ENCODE assay signal across 22 cellular contexts in genomic region chr11:110074499-110074898, GRCh38. TPM values are rescaled to one million over a fixed set of nuclear protein-coding genes. Genes with fewer than 3 reads are reported as not detected.
A peak's percentile ranks its signal among the peaks of the same experiment; 100 is the strongest.
DNase-seq lines count a peak whose midpoint lies in the region; ATAC-seq, FAIRE-seq and TF ChIP-seq lines count a peak whose summit lies in the region.
"Had no signal": no experiment of that assay in that cellular context is flagged by ENCODE, and none has a peak within 500 bp of the region (broad histone marks: within the 10 kb centered on the region; RNA-seq: fewer than 3 reads in every experiment).

No MANE protein-coding gene starts in this region.

- CTCF ChIA-PET in PC-3 (lab: Charles Lee) (no interaction called here), K562 (lab: Yijun Ruan, JAX; ENCODE audit: low intra/inter-chr PET ratio) (no interaction called here)

- H3K27me3 ChIP-seq in PC-3 (ENCODE audit: low read length) = no peaks in the 10 kb centered on the region
- H3K27me3 ChIP-seq in K562 (ENCODE audit: control insufficient read depth in 2 of 2, insufficient read depth in 2 of 2, low read length in 2 of 2) = no peaks in the 10 kb centered on the region
- H3K27me3 ChIP-seq in neutrophil = no peaks in the 10 kb centered on the region
- H3K27me3 ChIP-seq in osteoblast (ENCODE audit: insufficient read depth, low read length) = no peaks in the 10 kb centered on the region
- H3K27me3 ChIP-seq: BLaER1 treated with 17β-estradiol and CSF1 and Interleukin-3, amounts not matched to agents 10 nM and 100 nM had no signal

- H3K4me3 ChIP-seq in PC-3 (ENCODE audit: low read length) = no peak overlapping the region
- no peak overlapping the region for H3K4me3 ChIP-seq in K562
- no peak overlapping the region for H3K4me3 ChIP-seq in neutrophil (ENCODE audit: low read depth in 1 of 2, low read length in 1 of 2)
- H3K4me3 ChIP-seq in osteoblast (ENCODE audit: insufficient read depth, low read length) = no peak overlapping the region
- H3K4me3 ChIP-seq: BLaER1 treated with 17β-estradiol and CSF1 and Interleukin-3, amounts not matched to agents 10 nM and 100 nM had no signal

- no peaks in the 10 kb centered on the region for H4K20me1 ChIP-seq in PC-3 (ENCODE audit: low read length)
- no peaks in the 10 kb centered on the region for H4K20me1 ChIP-seq in K562 (replicated peaks; ENCODE audit: control insufficient read depth, insufficient read depth, low read length)
- no peaks in the 10 kb centered on the region for H4K20me1 ChIP-seq in osteoblast (ENCODE audit: insufficient read depth, low read length)
- H4K20me1 ChIP-seq: BLaER1 treated with 17β-estradiol and CSF1 and Interleukin-3, amounts not matched to agents 10 nM and 100 nM had no signal

- H3K36me3 ChIP-seq in PC-3 (ENCODE audit: low read depth, low read length) (peaks cover 5% of the 10 kb centered on the region), K562 (ENCODE audit: control insufficient read depth, insufficient read depth, low read length) (no peaks in the 10 kb centered on the region), neutrophil (no peaks in the 10 kb centered on the region), osteoblast (ENCODE audit: insufficient read depth, low read length) (no peaks in the 10 kb centered on the region)
- H3K36me3 ChIP-seq: BLaER1 treated with 17β-estradiol and CSF1 and Interleukin-3, amounts not matched to agents 10 nM and 100 nM had no signal

- H3K27ac Mint-ChIP-seq in type B pancreatic cell = peak overlapping the region; percentile 82
- H3K27ac Mint-ChIP-seq: B cell; CD4-positive, alpha-beta T cell; CD8-positive, alpha-beta T cell had no signal

- BruUV-seq in PC-3 (replicated peaks; lab: Mats Ljungman, UMichigan) = no TSS peak
- BruUV-seq in K562 (replicated peaks; lab: Mats Ljungman, UMichigan) = no TSS peak

- H3K4me1 Mint-ChIP-seq in type B pancreatic cell (ENCODE audit: unreplicated experiment) = peaks cover 21% of the 10 kb centered on the region
- H3K4me1 Mint-ChIP-seq: B cell had no signal

- no peaks in the 10 kb centered on the region for H3K36me3 Mint-ChIP-seq in type B pancreatic cell
- H3K36me3 Mint-ChIP-seq: CD8-positive, alpha-beta T cell had no signal

- H3K4me3 Mint-ChIP-seq in type B pancreatic cell = peak overlapping the region; percentile 25
- H3K4me3 Mint-ChIP-seq: B cell; CD4-positive, alpha-beta T cell; CD8-positive, alpha-beta T cell had no signal

- H3K9ac ChIP-seq in PC-3 (ENCODE audit: low read length) = no peak overlapping the region
- no peak overlapping the region; a peak in 1 of 4 replicates for H3K9ac ChIP-seq in K562 (ENCODE audit: insufficient read depth in 1 of 2, low read depth in 2 of 2, low read length in 2 of 2)
- H3K9ac ChIP-seq: BLaER1 treated with 17β-estradiol and CSF1 and Interleukin-3, amounts not matched to agents 10 nM and 100 nM had no signal

- H3K9me1 ChIP-seq in K562 (ENCODE audit: control insufficient read depth, insufficient read depth, low read length) = no peaks in the 10 kb centered on the region

- H3K9me3 ChIP-seq in PC-3 (ENCODE audit: low read length) (peaks cover 7% of the 10 kb centered on the region), K562 (replicated peaks; ENCODE audit: control insufficient read depth, insufficient read depth, low read depth, low read length) (peaks cover 4% of the 10 kb centered on the region; the same call in 1 of the 2 replicates), neutrophil (no peaks in the 10 kb centered on the region), osteoblast (ENCODE audit: low read depth, low read length) (no peaks in the 10 kb centered on the region)

- H3K4me1 ChIP-seq in PC-3 (ENCODE audit: insufficient read depth, low read length) (peaks cover 55% of the 10 kb centered on the region), K562 (replicated peaks in 1 of 2; ENCODE audit: control insufficient read depth in 2 of 2, insufficient read depth in 2 of 2, low read length in 2 of 2) (peaks cover 4 to 62% of the 10 kb centered on the region in 2 experiments; a peak in 4 of 5 replicates), neutrophil (ENCODE audit: control insufficient read depth in 1 of 2, insufficient read depth in 1 of 2, low read depth in 1 of 2, low read length in 1 of 2) (peaks cover 64 to 70% of the 10 kb centered on the region in 2 experiments), osteoblast (ENCODE audit: insufficient read depth, low read length) (peaks cover 13% of the 10 kb centered on the region)

- peaks cover 12% of the 10 kb centered on the region for H3F3A ChIP-seq in PC-3 (ENCODE audit: low read length, unreplicated experiment)

- no peak for TF ChIP-seq EP300 in K562 (IDR thresholded peaks at IDR 0.05; ENCODE audit: low read length)

- no peak for TF ChIP-seq POLR2A in K562 (conservative IDR thresholded peaks at IDR 0.05)

- H2AFZ ChIP-seq in PC-3 (ENCODE audit: low read length) (no peak overlapping the region), K562 (ENCODE audit: low read depth, low read length) (peak overlapping the region; percentile 76; the same call in 1 of the 2 replicates), osteoblast (ENCODE audit: low read length) (no peak overlapping the region)

- H3K9me2 ChIP-seq in PC-3 (replicated peaks; ENCODE audit: low read length) = no peaks in the 10 kb centered on the region

- H3K4me2 ChIP-seq in PC-3 (ENCODE audit: low read length) (no peak overlapping the region), K562 (ENCODE audit: insufficient read depth, low read length) (0 out of 2 replicates have a peak overlapping the region, but pooled peaks have one; percentile 24), osteoblast (ENCODE audit: insufficient read depth, low read length) (no peak overlapping the region)

- intact Hi-C loops in PC-3 (cut with micrococcal nuclease) (no loop called here), K562 (cut with micrococcal nuclease) (no loop called here)

- TF ChIP-seq CTCF in PC-3 (conservative IDR thresholded peaks at IDR 0.05; ENCODE audit: low read depth, low read length) (no peak), K562 (IDR thresholded peaks at IDR 0.05 in 2 of 3, conservative IDR thresholded peaks at IDR 0.05 in 1 of 3; ENCODE audit: insufficient read depth in 2 of 3, low read depth in 1 of 3, low read length in 3 of 3) (no peak), neutrophil (IDR thresholded peaks at IDR 0.05) (no peak), type B pancreatic cell (conservative IDR thresholded peaks at IDR 0.05) (no peak), osteoblast (IDR thresholded peaks at IDR 0.05; ENCODE audit: extremely low read depth, low read depth, low read length) (no peak)

- H3K27me3 Mint-ChIP-seq in type B pancreatic cell = no peaks in the 10 kb centered on the region

- ATAC-seq in PC-3 (no peak), K562 (no peak), GM21825 (IDR thresholded peaks at IDR 0.05; ENCODE audit: unreplicated experiment) (no peak)
- ATAC-seq: CD8-positive, alpha-beta T cell had no signal

- no peaks in the 10 kb centered on the region for H3K9me3 Mint-ChIP-seq in type B pancreatic cell
- H3K9me3 Mint-ChIP-seq: CD4-positive, alpha-beta T cell; CD8-positive, alpha-beta T cell had no signal

- DNase-seq in PC-3 (no peak), K562 (ENCODE audit: extremely low read depth in 1 of 4, low spot score in 3 of 4) (no peak), type B pancreatic cell (ENCODE audit: extremely low spot score, unreplicated experiment) (no peak), NCI-H187 (lab: John Stamatoyannopoulos, UW) (no peak), osteoblast (ENCODE audit: insufficient read length, low spot score, missing footprints) (no peak)
- DNase-seq in activated effector memory CD4-positive, alpha-beta T cell treated with Interleukin-2 at 50 U/mL for 16 hours = no peak
- DNase-seq: 8988T; AML-193; Caco-2; Calu3; CD4-positive, alpha-beta T cell; CD8-positive, alpha-beta T cell; DMS79 treated with DMSO at 0.1 percent for 48 hours had no signal

- H3K79me2 ChIP-seq in PC-3 (ENCODE audit: low read length) = no peaks in the 10 kb centered on the region
- H3K79me2 ChIP-seq in K562 (ENCODE audit: control insufficient read depth, insufficient read depth, low read length) = no peaks in the 10 kb centered on the region
- no peaks in the 10 kb centered on the region for H3K79me2 ChIP-seq in osteoblast (ENCODE audit: insufficient read depth, low read length)

- 65% methylated on average over 3 of the region's 7 CpGs for WGBS in K562 (ENCODE audit: insufficient coverage, low coverage, missing lambda C conversion rate)

- no peak for TF ChIP-seq RAD21 in K562 (CRISPR knock-in tag; conservative IDR thresholded peaks at IDR 0.05 in 1 of 2, IDR thresholded peaks at IDR 0.05 in 1 of 2)

- H3K27ac ChIP-seq in PC-3 (ENCODE audit: low read length) (peak overlapping the region; percentile 95), K562 (ENCODE audit: extremely low read depth, low read depth, low read length) (peak overlapping the region; percentile 55; the same call in 2 of the 3 replicates), neutrophil (peak overlapping the region; percentile 50), osteoblast (ENCODE audit: low read depth, low read length) (no peak overlapping the region)
- H3K27ac ChIP-seq: C4-2B had no signal

- in situ Hi-C loops in K562 (cut with MboI) = no loop called here

- FAIRE-seq in K562 (lab: Jason Lieb, UNC) = no peak
- FAIRE-seq: A204.1, D721Med, G401.6, GM19239 had no signal

- POLR2A ChIA-PET in PC-3 (lab: Charles Lee; ENCODE audit: unreplicated experiment) (no interaction called here), K562 (lab: Yijun Ruan, JAX) (no interaction called here)

TF ChIP-seq in K562, 482 proteins besides CTCF, POLR2A, EP300 and RAD21 (continues in another document):
- TF ChIP-seq DNMT1 (IDR thresholded peaks at IDR 0.05) (no peak), ZNF766 (CRISPR knock-in tag; conservative IDR thresholded peaks at IDR 0.05) (peak; percentile 95)

RNA-seq across cellular contexts. Expression of gene ZC3H12C, which starts 18.7 kb away (rescaled TPM):
- total RNA-seq in PC-3 (2014; rRNA removed) = 25.2 and 30.7 TPM in 2 replicates
- 7.3 and 12.7 TPM in 2 replicates for total RNA-seq in K562 (2011; cell fraction: chromatin; rRNA removed; ENCODE audit: low replicate concordance)
- 2.0 and 2.1 TPM in 2 replicates for total RNA-seq in K562 (2011; cell fraction: nucleolus; rRNA removed)
- total RNA-seq in K562 (2011; cell fraction: nucleoplasm; rRNA removed) = 3.4 and 7.3 TPM in 2 replicates
- total RNA-seq in K562 (2014; rRNA removed) = 1.8 and 2.0 TPM in 2 replicates
- 3.7 and 4.5 TPM in 2 replicates for total RNA-seq in K562 (2014; rRNA removed; fragmentation: Illumina TruSeq; extraction: Trizol)
- total RNA-seq in K562 (2015; rRNA removed; fragmentation: Illumina TruSeq; extraction: Trizol) = 3.9 and 5.0 TPM in 2 replicates
- 3.9 and 4.7 TPM in 2 replicates for total RNA-seq in K562 (2021)
- polyA plus RNA-seq in K562 (2011; rRNA removed) = 4.3 and 5.9 TPM in 2 replicates
- polyA plus RNA-seq in K562 (2011; cell fraction: cytosol; rRNA removed) = 2.2 and 2.9 TPM in 2 replicates
- polyA plus RNA-seq in K562 (2011; cell fraction: nucleus; rRNA removed) = 7.3 and 12.4 TPM in 2 replicates
- 1.7 and 2.4 TPM in 2 replicates for polyA plus RNA-seq in K562 (2012)
- polyA plus RNA-seq in K562 (2014; fragmentation: Illumina TruSeq; extraction: Trizol) = 2.8 and 3.3 TPM in 2 replicates
- polyA plus RNA-seq in K562 (2014; fragmentation: Nextera tagmentation; extraction: Ambion mirVana) = under 1 TPM; 0.56 to 0.69 TPM
- polyA plus RNA-seq in K562 (2014; rRNA removed) = 1.7 and 2.2 TPM in 2 replicates
- polyA minus RNA-seq in K562 (2011; rRNA and poly(A)+ RNA removed) = 10.5 and 13.5 TPM in 2 replicates
- 2.6 and 3.7 TPM in 2 replicates for polyA minus RNA-seq in K562 (2011; cell fraction: cytosol; rRNA and poly(A)+ RNA removed)
- polyA minus RNA-seq in K562 (2011; cell fraction: nucleus; rRNA and poly(A)+ RNA removed) = 5.9 and 6.7 TPM in 2 replicates
- 11.8 and 12.3 TPM in 2 replicates for total RNA-seq in type B pancreatic cell (ENCODE audit: low replicate concordance)
- total RNA-seq in osteoblast = 9.1 and 10.5 TPM in 2 replicates
- total RNA-seq: CD8-positive, alpha-beta T cell had no signal
